21 cellular contexts compared by ENCODE assay signal in genomic region chr2:237101118-237101979, GRCh38.
"Had no signal": no experiment of that assay in that cellular context is flagged by ENCODE, and none has a peak within 500 bp of the region (broad histone marks: within the 10 kb centered on the region; RNA-seq: fewer than 3 reads in every experiment).

No MANE protein-coding gene starts in this region.

- H3K9me3 ChIP-seq: adrenal gland, mucosa of descending colon, ovary, SK-N-SH, testis, upper lobe of left lung had no signal

- H3K9me3 Mint-ChIP-seq: activated naive CD4-positive, alpha-beta T cell treated with anti-CD3 and anti-CD28 coated beads, Interleukin-2, amount 50 U/mL, for 24 hours; activated T-cell treated with anti-CD3 and anti-CD28 coated beads, Interleukin-2, amount 50 U/mL, for 72 hours; effector memory CD8-positive, alpha-beta T cell; memory B cell; naive B cell had no signal

- DNase-seq: activated CD4-positive, alpha-beta T cell treated with anti-CD3 and anti-CD28 coated beads, Interleukin-2, amount 50 U/mL, for 1 hour; activated CD8-positive, alpha-beta memory T cell treated with anti-CD3 and anti-CD28 coated beads, Interleukin-2, amount 50 U/mL, for 4 hours; activated effector memory CD4-positive, alpha-beta T cell treated with anti-CD3 and anti-CD28 coated beads, Interleukin-2, amount 50 U/mL, for 16 hours; activated T-cell treated with anti-CD3 and anti-CD28 coated beads, Interleukin-2, amount 50 U/mL, for 72 hours; adrenal gland; dermis blood vessel endothelial cell; effector memory CD8-positive, alpha-beta T cell; mucosa of descending colon; naive B cell; ovary; SK-N-SH; stimulated activated CD4-positive, alpha-beta T cell treated with anti-CD3 and anti-CD28 coated beads, Interleukin-4, amount 100 ng/mL, for 1 hour; T-helper 1 cell; T-helper 9 cell; testis; upper lobe of left lung had no signal

- H3K9ac ChIP-seq: SK-N-SH had no signal

- H3K27ac Mint-ChIP-seq: activated naive CD4-positive, alpha-beta T cell treated with anti-CD3 and anti-CD28 coated beads, Interleukin-2, amount 50 U/mL, for 24 hours; activated T-cell treated with anti-CD3 and anti-CD28 coated beads, Interleukin-2, amount 50 U/mL, for 72 hours; effector memory CD8-positive, alpha-beta T cell; memory B cell had no signal

- ATAC-seq: activated T-cell treated with anti-CD3 and anti-CD28 coated beads, Interleukin-2, amount 50 U/mL, for 72 hours; effector memory CD8-positive, alpha-beta T cell; mucosa of descending colon; sciatic nerve had no signal

- H3K27me3 ChIP-seq: adrenal gland, hepatocyte, ovary, testis, upper lobe of left lung had no signal

- H3K4me1 ChIP-seq: adrenal gland, testis, upper lobe of left lung had no signal

- H3K36me3 ChIP-seq: ovary had no signal

- H3K27ac ChIP-seq: adrenal gland, hepatocyte, ovary, testis, upper lobe of left lung had no signal

- H3K27me3 Mint-ChIP-seq: activated naive CD4-positive, alpha-beta T cell treated with anti-CD3 and anti-CD28 coated beads, Interleukin-2, amount 50 U/mL, for 24 hours; effector memory CD8-positive, alpha-beta T cell; memory B cell; naive B cell had no signal

- H3K4me3 ChIP-seq: adrenal gland, hepatocyte, mucosa of descending colon, ovary, smooth muscle cell, testis, upper lobe of left lung had no signal

- H3K4me3 Mint-ChIP-seq: activated naive CD4-positive, alpha-beta T cell treated with anti-CD3 and anti-CD28 coated beads, Interleukin-2, amount 50 U/mL, for 24 hours; activated T-cell treated with anti-CD3 and anti-CD28 coated beads, Interleukin-2, amount 50 U/mL, for 72 hours; effector memory CD8-positive, alpha-beta T cell; memory B cell; naive B cell had no signal

- H3K4me1 Mint-ChIP-seq: memory B cell, naive B cell had no signal
